8 cellular contexts compared by ENCODE assay signal in the genomic region with DNA sequence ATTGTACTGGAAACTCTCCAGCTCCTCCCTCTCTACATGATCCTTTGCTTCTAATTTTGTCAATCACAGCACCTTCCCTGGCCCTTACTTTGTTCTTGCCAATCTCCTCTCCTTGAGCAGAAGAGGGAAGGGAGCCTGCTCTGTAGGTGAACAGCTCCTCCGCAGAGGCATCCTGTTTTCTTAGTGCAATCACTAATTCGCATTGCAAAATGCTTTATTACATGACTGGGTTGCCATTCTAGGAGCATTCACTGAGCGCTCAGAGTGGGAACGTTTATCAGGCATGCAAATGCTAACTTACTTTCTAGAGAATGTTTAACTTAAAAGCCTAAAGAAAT. TPM values are rescaled to one million over a fixed set of nuclear protein-coding genes. Genes with fewer than 3 reads are reported as not detected.
DNase-seq lines count a peak whose midpoint lies in the region; ATAC-seq and TF ChIP-seq lines count a peak whose summit lies in the region.

No MANE protein-coding gene starts in this region.

- TF ChIP-seq CTCF in Caco-2 (IDR thresholded peaks at IDR 0.05; ENCODE audit: insufficient read depth in 1 of 2, low read depth in 1 of 2, low read length in 1 of 2, severe bottlenecking in 1 of 2, unreplicated experiment in 1 of 2) = no peak
- no peak for TF ChIP-seq CTCF in astrocyte of the cerebellum (IDR thresholded peaks at IDR 0.05; ENCODE audit: low read depth, low read length, missing control alignments)
- no peak for TF ChIP-seq CTCF in mucosa of descending colon (IDR thresholded peaks at IDR 0.05)

- no peaks in the 10 kb centered on the region for H3K9me3 Mint-ChIP-seq in Caco-2 (ENCODE audit: unreplicated experiment)

- CTCF ChIA-PET in Caco-2 (lab: Charles Lee) = interaction anchor here (0.6 to 4.2 kb wide), 15 partner anchors 9 to 643 kb away, joined by 3 to 48 read pairs (median 4); a partner anchor contains a TSS

- H3K4me3 ChIP-seq in Caco-2 (ENCODE audit: low read depth, low read length) = peak overlapping the region; percentile 48
- peak overlapping the region; percentile 53 for H3K4me3 ChIP-seq in astrocyte of the cerebellum (ENCODE audit: low read depth, low read length)
- H3K4me3 ChIP-seq in mucosa of descending colon = peak overlapping the region; percentile 93

- H3K36me3 ChIP-seq in Caco-2 (ENCODE audit: control insufficient read depth, insufficient read depth, low read length) (no peaks in the 10 kb centered on the region), mucosa of descending colon (ENCODE audit: low read depth) (no peaks in the 10 kb centered on the region)

- H3K4me1 Mint-ChIP-seq in Caco-2 (ENCODE audit: low read depth, unreplicated experiment) = no peaks in the 10 kb centered on the region

- no peak overlapping the region for H3K27ac Mint-ChIP-seq in Caco-2 (ENCODE audit: unreplicated experiment)

- in situ Hi-C loops in astrocyte of the cerebellum (cut with HindIII; ENCODE audit: low sequenced_read_pairs) = loop anchor here (5.0 kb wide), 1 partner anchor 355 kb away; no protein-coding TSS in a partner anchor

- POLR2A ChIA-PET in Caco-2 (lab: Charles Lee) = interaction anchor here (1.2 kb wide), 1 partner anchor 207 kb away, joined by 12 read pairs; a partner anchor contains a TSS

- BruUV-seq in Caco-2 (replicated peaks; lab: Mats Ljungman, UMichigan) = no TSS peak

- intact Hi-C loops in Caco-2 (cut with micrococcal nuclease; ENCODE audit: unreplicated experiment) (loop anchor here (1.0 to 10.0 kb wide), 8 partner anchors 108 to 638 kb away; no protein-coding TSS in a partner anchor), mucosa of descending colon (cut with DNase I, micrococcal nuclease) (loop anchor here (2.0 to 5.0 kb wide), 2 partner anchors 328 to 330 kb away; no protein-coding TSS in a partner anchor)

- no peaks in the 10 kb centered on the region for H3K27me3 ChIP-seq in Caco-2 (replicated peaks; ENCODE audit: control insufficient read depth, insufficient read depth, low read length)

- peak overlapping the region; percentile 68 for H3K4me3 Mint-ChIP-seq in Caco-2 (ENCODE audit: unreplicated experiment)

- H3K9me3 ChIP-seq in Caco-2 = no peaks in the 10 kb centered on the region
- H3K9me3 ChIP-seq in mucosa of descending colon = no peaks in the 10 kb centered on the region

- no peaks in the 10 kb centered on the region for H3K27me3 Mint-ChIP-seq in Caco-2 (ENCODE audit: insufficient read depth, unreplicated experiment)

- peak in 1 of 2 experiments; percentile 46 for DNase-seq in Caco-2
- DNase-seq in astrocyte of the cerebellum (ENCODE audit: low read depth) = no peak
- DNase-seq in mucosa of descending colon = no peak
- DNase-seq in HUDEP-2 (lab: John Stamatoyannopoulos, UW; ENCODE audit: unreplicated experiment in 76 of 76) = no peak
- DNase-seq in SIG-M5 (lab: John Stamatoyannopoulos, UW) = no peak
- no peak for DNase-seq in HT-29 (ENCODE audit: low spot score)
- DNase-seq in activated gamma-delta T cell treated with Interleukin-2 at 50 U/mL for 16 hours = no peak

- H3K36me3 Mint-ChIP-seq in Caco-2 (ENCODE audit: insufficient read depth, unreplicated experiment) = peaks cover 11% of the 10 kb centered on the region

- ATAC-seq in HG02938 (IDR thresholded peaks at IDR 0.05; ENCODE audit: unreplicated experiment) (peak; percentile 2), mucosa of descending colon (peak; percentile 16)

- H3K4me1 ChIP-seq in Caco-2 (peaks cover 25% of the 10 kb centered on the region), mucosa of descending colon (ENCODE audit: low read depth) (peaks cover 36% of the 10 kb centered on the region)

RNA-seq across cellular contexts. Expression of a gene that starts 0.4 kb away (rescaled TPM):
- 25.0 and 28.0 TPM in 2 replicates for total RNA-seq in Caco-2 (2022)
- total RNA-seq in mucosa of descending colon = 10 to 100 TPM in 2 of 3 donors, 1 to 10 TPM in 1; 8.7 to 28.9 (median 13.7) TPM
- total RNA-seq in HT-29 (2014; rRNA removed; shearing (Covaris generic)) = 36.1 and 40.4 TPM in 2 replicates
